ENCODE assay signal across 1 cellular context in the genomic region with DNA sequence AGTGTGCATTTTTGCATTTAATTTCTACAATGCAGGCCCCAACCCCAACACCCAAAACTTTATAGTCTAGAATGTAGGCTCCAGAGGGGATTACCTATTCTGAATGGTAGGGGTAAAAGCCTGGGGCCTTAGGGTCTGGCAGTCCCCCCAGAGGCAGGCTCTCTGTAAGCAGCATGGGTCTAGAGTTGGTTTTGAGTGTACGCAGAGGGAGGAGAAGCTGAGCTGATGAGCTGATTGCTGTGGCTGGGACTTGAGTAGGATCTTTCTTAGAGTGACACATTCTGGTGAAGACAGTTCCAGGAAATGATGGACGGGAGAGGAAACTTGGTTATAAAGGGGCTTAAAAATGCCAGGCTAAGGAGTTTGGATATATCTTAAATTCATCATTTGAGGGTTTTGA.
TF ChIP-seq lines count a peak whose summit lies in the region.

No MANE protein-coding gene starts in this region.

TF ChIP-seq in liver, 16 proteins besides CTCF, POLR2A, EP300 and RAD21 (continued from another document):
- TF ChIP-seq, protein P1, sequence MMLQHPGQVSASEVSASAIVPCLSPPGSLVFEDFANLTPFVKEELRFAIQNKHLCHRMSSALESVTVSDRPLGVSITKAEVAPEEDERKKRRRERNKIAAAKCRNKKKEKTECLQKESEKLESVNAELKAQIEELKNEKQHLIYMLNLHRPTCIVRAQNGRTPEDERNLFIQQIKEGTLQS (IDR thresholded peaks at IDR 0.05) = no peak
- TF ChIP-seq EGR1 (IDR thresholded peaks at IDR 0.05; ENCODE audit: low read depth in 2 of 2) = no peak
- no peak for TF ChIP-seq JUND (IDR thresholded peaks at IDR 0.05)
- TF ChIP-seq, protein P2, sequence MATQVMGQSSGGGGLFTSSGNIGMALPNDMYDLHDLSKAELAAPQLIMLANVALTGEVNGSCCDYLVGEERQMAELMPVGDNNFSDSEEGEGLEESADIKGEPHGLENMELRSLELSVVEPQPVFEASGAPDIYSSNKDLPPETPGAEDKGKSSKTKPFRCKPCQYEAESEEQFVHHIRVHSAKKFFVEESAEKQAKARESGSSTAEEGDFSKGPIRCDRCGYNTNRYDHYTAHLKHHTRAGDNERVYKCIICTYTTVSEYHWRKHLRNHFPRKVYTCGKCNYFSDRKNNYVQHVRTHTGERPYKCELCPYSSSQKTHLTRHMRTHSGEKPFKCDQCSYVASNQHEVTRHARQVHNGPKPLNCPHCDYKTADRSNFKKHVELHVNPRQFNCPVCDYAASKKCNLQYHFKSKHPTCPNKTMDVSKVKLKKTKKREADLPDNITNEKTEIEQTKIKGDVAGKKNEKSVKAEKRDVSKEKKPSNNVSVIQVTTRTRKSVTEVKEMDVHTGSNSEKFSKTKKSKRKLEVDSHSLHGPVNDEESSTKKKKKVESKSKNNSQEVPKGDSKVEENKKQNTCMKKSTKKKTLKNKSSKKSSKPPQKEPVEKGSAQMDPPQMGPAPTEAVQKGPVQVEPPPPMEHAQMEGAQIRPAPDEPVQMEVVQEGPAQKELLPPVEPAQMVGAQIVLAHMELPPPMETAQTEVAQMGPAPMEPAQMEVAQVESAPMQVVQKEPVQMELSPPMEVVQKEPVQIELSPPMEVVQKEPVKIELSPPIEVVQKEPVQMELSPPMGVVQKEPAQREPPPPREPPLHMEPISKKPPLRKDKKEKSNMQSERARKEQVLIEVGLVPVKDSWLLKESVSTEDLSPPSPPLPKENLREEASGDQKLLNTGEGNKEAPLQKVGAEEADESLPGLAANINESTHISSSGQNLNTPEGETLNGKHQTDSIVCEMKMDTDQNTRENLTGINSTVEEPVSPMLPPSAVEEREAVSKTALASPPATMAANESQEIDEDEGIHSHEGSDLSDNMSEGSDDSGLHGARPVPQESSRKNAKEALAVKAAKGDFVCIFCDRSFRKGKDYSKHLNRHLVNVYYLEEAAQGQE (IDR thresholded peaks at IDR 0.05) = no peak
- no peak for TF ChIP-seq TAF1 (conservative IDR thresholded peaks at IDR 0.05)
- TF ChIP-seq NR2F2 (IDR thresholded peaks at IDR 0.05) = no peak
- no peak for TF ChIP-seq HNF4A (conservative IDR thresholded peaks at IDR 0.05)
- no peak for TF ChIP-seq YY1 (IDR thresholded peaks at IDR 0.05)
- no peak for TF ChIP-seq FOXA2 (IDR thresholded peaks at IDR 0.05)
- TF ChIP-seq SP1 (IDR thresholded peaks at IDR 0.05) = no peak
- TF ChIP-seq, protein P3, sequence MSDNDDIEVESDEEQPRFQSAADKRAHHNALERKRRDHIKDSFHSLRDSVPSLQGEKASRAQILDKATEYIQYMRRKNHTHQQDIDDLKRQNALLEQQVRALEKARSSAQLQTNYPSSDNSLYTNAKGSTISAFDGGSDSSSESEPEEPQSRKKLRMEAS (IDR thresholded peaks at IDR 0.05) = no peak
TF ChIP-seq in liver: peak in this region for 0.
